24 cellular contexts compared by ENCODE assay signal in genomic region chr19:8835446-8835845, GRCh38. TPM values are rescaled to one million over a fixed set of nuclear protein-coding genes. Genes with fewer than 3 reads are reported as not detected.
DNase-seq lines count a peak whose midpoint lies in the region; TF ChIP-seq lines count a peak whose summit lies in the region.
"Had no signal": no experiment of that assay in that cellular context is flagged by ENCODE, and none has a peak within 500 bp of the region (broad histone marks: within the 10 kb centered on the region; RNA-seq: fewer than 3 reads in every experiment).

No MANE protein-coding gene starts in this region.

- no peak for DNase-seq in activated CD4-positive, alpha-beta memory T cell treated with anti-CD3 and anti-CD28 coated beads for 36 hours
- DNase-seq in activated CD4-positive, alpha-beta memory T cell treated with anti-CD3 and anti-CD28 coated beads, Interleukin-2, amount 10 ng/mL, durations not matched to agents 7 days and 5 days = no peak
- peak; percentile 51 for DNase-seq in NB4 (ENCODE audit: low read depth)
- no peak for DNase-seq in neural crest cell (ENCODE audit: low read depth, low spot score)
- no peak for DNase-seq in NCI-H69 (lab: John Stamatoyannopoulos, UW)
- DNase-seq in NCI-H187 treated with DMSO at 0.1 percent for 48 hours (lab: John Stamatoyannopoulos, UW) = no peak
- DNase-seq: 8988T; ACHN; AML-193; BE2C; CD4-positive, alpha-beta T cell; CD8-positive, alpha-beta memory T cell; DMS 273 treated with DMSO at 0.1 percent for 48 hours; DMS79; EL; GDM1; GM23248; H7; HCEC 1CT had no signal

- H3K4me1 Mint-ChIP-seq in activated CD4-positive, alpha-beta memory T cell treated with anti-CD3 and anti-CD28 coated beads for 36 hours (ENCODE audit: low read depth) = peaks cover 16% of the 10 kb centered on the region
- peaks cover 22% of the 10 kb centered on the region for H3K4me1 Mint-ChIP-seq in activated CD4-positive, alpha-beta memory T cell treated with anti-CD3 and anti-CD28 coated beads, Interleukin-2, amount 10 ng/mL, durations not matched to agents 7 days and 5 days
- peaks cover 20% of the 10 kb centered on the region for H3K4me1 Mint-ChIP-seq in neural crest cell

- peak overlapping the region; percentile 4 for H3K27ac Mint-ChIP-seq in activated CD4-positive, alpha-beta memory T cell treated with anti-CD3 and anti-CD28 coated beads for 36 hours
- H3K27ac Mint-ChIP-seq in activated CD4-positive, alpha-beta memory T cell treated with anti-CD3 and anti-CD28 coated beads, Interleukin-2, amount 10 ng/mL, durations not matched to agents 7 days and 5 days = no peak overlapping the region
- no peak overlapping the region for H3K27ac Mint-ChIP-seq in neural crest cell (ENCODE audit: unreplicated experiment)
- H3K27ac Mint-ChIP-seq: CD14-positive monocyte; CD4-positive, alpha-beta T cell; CD8-positive, alpha-beta memory T cell had no signal

- H3K36me3 Mint-ChIP-seq in activated CD4-positive, alpha-beta memory T cell treated with anti-CD3 and anti-CD28 coated beads for 36 hours = no peaks in the 10 kb centered on the region
- peaks cover 3% of the 10 kb centered on the region for H3K36me3 Mint-ChIP-seq in activated CD4-positive, alpha-beta memory T cell treated with anti-CD3 and anti-CD28 coated beads, Interleukin-2, amount 10 ng/mL, durations not matched to agents 7 days and 5 days (ENCODE audit: low read depth)
- H3K36me3 Mint-ChIP-seq in neural crest cell (ENCODE audit: low read depth) = no peaks in the 10 kb centered on the region
- H3K36me3 Mint-ChIP-seq: CD14-positive monocyte had no signal

- no peak overlapping the region for H3K4me3 Mint-ChIP-seq in activated CD4-positive, alpha-beta memory T cell treated with anti-CD3 and anti-CD28 coated beads for 36 hours
- no peak overlapping the region for H3K4me3 Mint-ChIP-seq in activated CD4-positive, alpha-beta memory T cell treated with anti-CD3 and anti-CD28 coated beads, Interleukin-2, amount 10 ng/mL, durations not matched to agents 7 days and 5 days
- peak overlapping the region; percentile 13 for H3K4me3 Mint-ChIP-seq in neural crest cell
- H3K4me3 Mint-ChIP-seq: CD14-positive monocyte had no signal

- TF ChIP-seq POLR2A in NB4 (IDR thresholded peaks at IDR 0.05; ENCODE audit: extremely low read depth, insufficient read length) = no peak

- no peak for TF ChIP-seq CTCF in NB4 (IDR thresholded peaks at IDR 0.05; ENCODE audit: low read depth, low read length)
- TF ChIP-seq CTCF in neural crest cell (conservative IDR thresholded peaks at IDR 0.05) = no peak

- CTCF ChIA-PET in activated CD4-positive, alpha-beta memory T cell treated with anti-CD3 and anti-CD28 coated beads for 36 hours (lab: Charles Lee) = no interaction called here
- CTCF ChIA-PET in activated CD4-positive, alpha-beta memory T cell treated with anti-CD3 and anti-CD28 coated beads, Interleukin-2, amount 10 ng/mL, durations not matched to agents 7 days and 5 days (lab: Charles Lee) = no interaction called here

- intact Hi-C loops in activated CD4-positive, alpha-beta memory T cell treated with anti-CD3 and anti-CD28 coated beads for 36 hours (cut with micrococcal nuclease) = no loop called here

- POLR2A ChIA-PET in activated CD4-positive, alpha-beta memory T cell treated with anti-CD3 and anti-CD28 coated beads for 36 hours (lab: Charles Lee) = no interaction called here
- POLR2A ChIA-PET in activated CD4-positive, alpha-beta memory T cell treated with anti-CD3 and anti-CD28 coated beads, Interleukin-2, amount 10 ng/mL, durations not matched to agents 7 days and 5 days (lab: Charles Lee) = no interaction called here

- H3K4me3 ChIP-seq in NB4 (ENCODE audit: low read depth, low read length) = no peak overlapping the region
- H3K4me3 ChIP-seq: A549; BLaER1 treated with 17β-estradiol and CSF1 and Interleukin-3, amounts not matched to agents 10 nM and 100 nM; GM12878; GM23248 had no signal

- H3K9me3 Mint-ChIP-seq in activated CD4-positive, alpha-beta memory T cell treated with anti-CD3 and anti-CD28 coated beads for 36 hours = no peaks in the 10 kb centered on the region
- H3K9me3 Mint-ChIP-seq in activated CD4-positive, alpha-beta memory T cell treated with anti-CD3 and anti-CD28 coated beads, Interleukin-2, amount 10 ng/mL, durations not matched to agents 7 days and 5 days = peaks cover 8% of the 10 kb centered on the region
- H3K9me3 Mint-ChIP-seq in neural crest cell = peaks cover 16% of the 10 kb centered on the region
- H3K9me3 Mint-ChIP-seq: CD4-positive, alpha-beta T cell had no signal

- H3K27me3 Mint-ChIP-seq in activated CD4-positive, alpha-beta memory T cell treated with anti-CD3 and anti-CD28 coated beads for 36 hours = no peaks in the 10 kb centered on the region
- peaks cover 6% of the 10 kb centered on the region for H3K27me3 Mint-ChIP-seq in activated CD4-positive, alpha-beta memory T cell treated with anti-CD3 and anti-CD28 coated beads, Interleukin-2, amount 10 ng/mL, durations not matched to agents 7 days and 5 days
- H3K27me3 Mint-ChIP-seq in neural crest cell (ENCODE audit: low read depth) = peaks cover 42% of the 10 kb centered on the region

RNA-seq across cellular contexts. Expression of gene MBD3L1, which starts 3.3 kb away (rescaled TPM):
- not detected for total RNA-seq in activated CD4-positive, alpha-beta memory T cell treated with anti-CD3 and anti-CD28 coated beads for 36 hours
- not detected for total RNA-seq in activated CD4-positive, alpha-beta memory T cell treated with anti-CD3 and anti-CD28 coated beads, Interleukin-2, amount 10 ng/mL, durations not matched to agents 7 days and 5 days
- not detected in 2 replicates for total RNA-seq in neural crest cell
- total RNA-seq: CD4-positive, alpha-beta T cell; CD8-positive, alpha-beta memory T cell; GM12878; GM23248; H1; H7 had no signal

RNA-seq across cellular contexts. Expression of gene ZNF558, which starts 3.3 kb away (rescaled TPM):
- total RNA-seq in activated CD4-positive, alpha-beta memory T cell treated with anti-CD3 and anti-CD28 coated beads for 36 hours = 10 to 100 TPM; 27.3 to 30.3 TPM
- 10 to 100 TPM; 25.0 to 26.1 TPM for total RNA-seq in activated CD4-positive, alpha-beta memory T cell treated with anti-CD3 and anti-CD28 coated beads, Interleukin-2, amount 10 ng/mL, durations not matched to agents 7 days and 5 days
- total RNA-seq in neural crest cell = 40.6 and 41.0 TPM in 2 replicates
